In the genomic region with DNA sequence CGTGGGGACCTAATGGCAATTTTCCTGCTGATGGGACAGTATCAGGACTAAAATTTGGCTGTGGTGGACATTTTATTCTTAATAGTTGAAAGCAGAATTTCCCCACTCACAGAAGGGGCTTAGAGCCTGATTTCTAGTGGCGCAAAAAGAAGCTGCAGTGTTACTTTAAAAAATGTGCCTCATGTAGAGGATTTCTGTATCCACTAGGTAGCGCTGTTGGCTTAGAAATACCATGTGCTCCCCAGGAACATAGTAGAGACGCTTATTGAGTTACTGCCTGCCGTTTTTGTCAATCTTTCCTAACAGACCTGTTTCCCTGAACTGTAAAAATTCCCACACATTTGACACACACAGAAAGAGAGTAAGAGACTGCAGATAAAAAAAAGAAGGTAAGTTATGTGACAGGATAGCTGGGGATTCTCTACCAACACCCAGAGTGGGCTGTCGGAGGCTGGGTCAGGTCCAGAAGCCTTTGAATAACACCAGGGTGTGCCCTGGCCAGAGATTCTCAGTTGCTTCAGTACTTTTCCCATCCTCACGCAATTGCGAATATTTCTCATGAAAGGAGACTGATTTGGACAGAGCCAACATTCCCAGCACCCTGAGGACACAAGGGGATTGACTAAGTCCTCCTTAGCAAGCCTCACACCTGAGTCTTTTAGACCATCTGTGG, we compare ENCODE assay signal across 8 cellular contexts.
A peak's percentile ranks its signal among the peaks of the same experiment; 100 is the strongest.
DNase-seq lines count a peak whose midpoint lies in the region; ATAC-seq, FAIRE-seq and TF ChIP-seq lines count a peak whose summit lies in the region.

No MANE protein-coding gene starts in this region.

- H3K27ac ChIP-seq in C4-2B (no peak overlapping the region), cardiac muscle cell (no peak overlapping the region)

- ATAC-seq in sciatic nerve (peak; percentile 84), GM19324 (IDR thresholded peaks at IDR 0.05; ENCODE audit: low FRiP score, unreplicated experiment) (no peak)

- no peaks in the 10 kb centered on the region for H3K9me3 ChIP-seq in cardiac muscle cell (ENCODE audit: low read depth)

- peak; percentile 80 for FAIRE-seq in GM18507 (lab: Jason Lieb, UNC)

- H3K27me3 ChIP-seq in cardiac muscle cell = no peaks in the 10 kb centered on the region

- no peaks in the 10 kb centered on the region for H3K36me3 ChIP-seq in cardiac muscle cell

- H3K4me3 ChIP-seq in cardiac muscle cell = no peak overlapping the region

- peak; percentile 64 for TF ChIP-seq CTCF in C4-2B (conservative IDR thresholded peaks at IDR 0.05)
- peak; percentile 48 for TF ChIP-seq CTCF in cardiac muscle cell (IDR thresholded peaks at IDR 0.05; ENCODE audit: low read depth, low read length)

- peak; percentile 1 for DNase-seq in GM18507 (ENCODE audit: extremely low spot score, insufficient read length, low read depth)
- peak; percentile 24 for DNase-seq in HK-2 (ENCODE audit: unreplicated experiment)
- peak; percentile 22 for DNase-seq in NCI-H774 (lab: John Stamatoyannopoulos, UW)
- peak; percentile 1 for DNase-seq in activated naive CD8-positive, alpha-beta T cell treated with anti-CD3 and anti-CD28 coated beads, Interleukin-2, amount 50 U/mL, for 16 hours (ENCODE audit: low read depth, low spot score)
- peak; percentile 59 to 71 for DNase-seq in cardiac muscle cell (ENCODE audit: low read depth in 1 of 2, low spot score in 1 of 2)
- DNase-seq in sciatic nerve (ENCODE audit: low spot score) = no peak

- intact Hi-C loops in sciatic nerve (cut with DNase I) = no loop called here

- H3K4me1 ChIP-seq in cardiac muscle cell (ENCODE audit: low read depth) = no peaks in the 10 kb centered on the region
